Comparison of ENCODE assay signal across 8 cellular contexts in the genomic region with DNA sequence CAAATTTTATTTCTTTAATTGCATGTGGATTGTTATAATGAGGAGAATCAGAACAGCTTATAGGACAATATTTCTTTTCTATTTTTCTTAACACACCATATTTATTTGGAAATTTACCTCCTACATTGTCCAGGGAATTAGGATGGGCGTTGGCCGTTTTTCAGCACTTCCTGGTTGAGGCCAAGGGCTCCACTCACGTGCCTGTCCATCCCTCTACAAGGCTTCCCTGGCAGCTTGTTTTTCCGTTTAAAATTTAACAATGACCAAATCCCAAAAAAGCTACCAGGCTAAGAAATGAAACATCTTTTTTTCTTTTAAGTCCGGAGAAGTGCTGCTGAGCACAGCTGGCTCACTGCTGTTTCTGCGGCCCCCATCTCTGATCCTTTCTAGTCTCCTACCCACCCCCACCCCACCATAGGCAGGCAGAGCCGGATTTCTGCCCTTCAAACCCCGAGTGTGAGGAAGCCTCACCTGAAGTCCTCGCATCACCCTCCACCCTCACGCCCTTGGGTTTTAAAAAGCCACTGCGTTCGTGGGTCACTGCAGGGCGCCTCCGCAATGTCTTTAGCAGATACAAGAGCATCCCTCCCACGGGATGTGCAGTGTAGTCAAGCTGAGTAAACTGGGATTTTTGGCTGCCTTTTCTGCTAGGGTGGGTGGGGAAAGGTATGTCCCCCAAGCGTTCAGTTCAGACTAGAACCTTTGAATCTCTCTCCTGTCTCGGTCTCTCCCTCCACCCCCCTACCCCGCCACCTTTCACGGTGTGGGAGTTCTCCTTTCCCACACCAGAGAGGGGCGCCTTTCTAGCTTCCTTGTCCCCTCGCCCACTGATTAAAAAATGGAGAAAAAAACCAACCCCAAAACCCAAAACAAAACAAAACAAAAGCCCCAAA.
A peak's percentile ranks its signal among the peaks of the same experiment; 100 is the strongest.
DNase-seq lines count a peak whose midpoint lies in the region; ATAC-seq and TF ChIP-seq lines count a peak whose summit lies in the region.

No MANE protein-coding gene starts in this region.

- peak overlapping the region; percentile 79 for H3K4me3 ChIP-seq in WI38 (ENCODE audit: low read depth, low read length)
- peak overlapping the region; percentile 84 for H3K4me3 ChIP-seq in fibroblast of mammary gland (ENCODE audit: control insufficient read depth, low read depth, low read length)

- TF ChIP-seq CTCF in WI38 (IDR thresholded peaks at IDR 0.05; ENCODE audit: low read depth, low read length) (no peak), fibroblast of mammary gland (conservative IDR thresholded peaks at IDR 0.05; ENCODE audit: control insufficient read depth, insufficient read depth, low read depth, low read length) (no peak), nephron progenitor cell (IDR thresholded peaks at IDR 0.05) (no peak)

- no peaks in the 10 kb centered on the region for H3K36me3 Mint-ChIP-seq in nephron progenitor cell (ENCODE audit: low read depth)

- peak; percentile 3 to 50 for DNase-seq in NCI-H446 (lab: John Stamatoyannopoulos, UW)
- DNase-seq in NCI-H446 treated with DMSO at 0.1 percent for 48 hours (lab: John Stamatoyannopoulos, UW): no peak
- DNase-seq in fibroblast of mammary gland (ENCODE audit: low read depth): peak; percentile 64
- DNase-seq in nephron progenitor cell: peak; percentile 7
- no peak for DNase-seq in HK-2 (ENCODE audit: unreplicated experiment)
- DNase-seq in cortex of kidney (lab: John Stamatoyannopoulos, UW): no peak

- H3K27ac Mint-ChIP-seq in nephron progenitor cell: no peak overlapping the region

- ATAC-seq in HG02763 (IDR thresholded peaks at IDR 0.05; ENCODE audit: unreplicated experiment): peak; percentile 3

- H3K9me3 Mint-ChIP-seq in nephron progenitor cell: no peaks in the 10 kb centered on the region

- peaks cover 19% of the 10 kb centered on the region for H3K4me1 Mint-ChIP-seq in nephron progenitor cell

- H3K27me3 Mint-ChIP-seq in nephron progenitor cell (ENCODE audit: low read depth, poor library complexity): peaks cover 34% of the 10 kb centered on the region

- peak overlapping the region; percentile 86 for H3K4me3 Mint-ChIP-seq in nephron progenitor cell

Comparison
In these comparisons a context has a peak if more than half of its experiments do, and no peak if none do; other contexts are left out.
1. DNase-seq: peak in NCI-H446 (2 of 2), fibroblast of mammary gland (single experiment) and nephron progenitor cell (single experiment); none in NCI-H446 treated with DMSO at 0.1 percent for 48 hours (single experiment), HK-2 (single experiment) and cortex of kidney (single experiment).